Comparison of ENCODE assay signal across 15 cellular contexts in genomic region chr5:142466195-142466951, GRCh38.
A peak's percentile ranks its signal among the peaks of the same experiment; 100 is the strongest.
DNase-seq lines count a peak whose midpoint lies in the region; ATAC-seq, FAIRE-seq and TF ChIP-seq lines count a peak whose summit lies in the region.
"Had no signal": no experiment of that assay in that cellular context is flagged by ENCODE, and none has a peak within 500 bp of the region (broad histone marks: within the 10 kb centered on the region; RNA-seq: fewer than 3 reads in every experiment).

No MANE protein-coding gene starts in this region.

- H3K9ac ChIP-seq in IMR-90 (ENCODE audit: low read depth, low read length) (no peak overlapping the region), K562 (ENCODE audit: insufficient read depth in 1 of 2, low read depth in 2 of 2, low read length in 2 of 2) (no peak overlapping the region), mesendoderm (ENCODE audit: low read length) (no peak overlapping the region)

- H2BK5ac ChIP-seq in IMR-90 (ENCODE audit: low read depth, low read length, poor library complexity, severe bottlenecking) (peak overlapping the region; percentile 68), mesendoderm (ENCODE audit: low read length) (no peak overlapping the region)

- H2BK120ac ChIP-seq in IMR-90 (ENCODE audit: low read depth, low read length) (peak overlapping the region; percentile 84), mesendoderm (ENCODE audit: low read depth, low read length) (no peak overlapping the region)

- H3K4ac ChIP-seq in IMR-90 (ENCODE audit: low read depth, low read length) = peak overlapping the region; percentile 96
- no peak overlapping the region for H3K4ac ChIP-seq in mesendoderm (ENCODE audit: low read depth, low read length)

- POLR2A ChIA-PET in IMR-90 (lab: Charles Lee; ENCODE audit: unreplicated experiment) = no interaction called here
- POLR2A ChIA-PET in K562 (lab: Yijun Ruan, JAX) = interaction anchor here (0.6 to 0.8 kb wide), 3 partner anchors 11 to 27 kb away, joined by 3 to 4 read pairs (median 4); no protein-coding TSS in a partner anchor

- H4K91ac ChIP-seq in IMR-90 (ENCODE audit: insufficient read depth, low read depth, low read length) = peak overlapping the region; percentile 80

- peaks cover 29% of the 10 kb centered on the region for H3K9me1 ChIP-seq in IMR-90 (ENCODE audit: insufficient read depth, low read length)
- H3K9me1 ChIP-seq in K562 (ENCODE audit: control insufficient read depth, insufficient read depth, low read length) = no peaks in the 10 kb centered on the region

- H4K8ac ChIP-seq in IMR-90 (ENCODE audit: low read depth in 2 of 2, low read length in 2 of 2) (peak overlapping the region; percentile 73), mesendoderm (ENCODE audit: low read depth, low read length) (no peak overlapping the region)

- H3K27me3 ChIP-seq in IMR-90 (ENCODE audit: control insufficient read depth, insufficient read depth, low read length) (no peaks in the 10 kb centered on the region), K562 (ENCODE audit: control insufficient read depth in 2 of 2, insufficient read depth in 2 of 2, low read length in 2 of 2) (no peaks in the 10 kb centered on the region), mesendoderm (ENCODE audit: insufficient read depth, low read length, poor library complexity) (no peaks in the 10 kb centered on the region)
- H3K27me3 ChIP-seq: thyroid gland had no signal

- H3K56ac ChIP-seq in IMR-90 (ENCODE audit: extremely low read depth, insufficient read depth, low read length) = peak overlapping the region; percentile 27
- peak overlapping the region; percentile 52 for H3K56ac ChIP-seq in mesendoderm (ENCODE audit: low read length)

- BruUV-seq in IMR-90 (replicated peaks; lab: Mats Ljungman, UMichigan) (no TSS peak), K562 (replicated peaks; lab: Mats Ljungman, UMichigan) (no TSS peak)

- H2AFZ ChIP-seq in IMR-90 (replicated peaks; ENCODE audit: low read length, poor library complexity) = peak overlapping the region; percentile 74
- peak overlapping the region; percentile 74 for H2AFZ ChIP-seq in K562 (ENCODE audit: low read depth, low read length)

- intact Hi-C loops in IMR-90 (cut with micrococcal nuclease) (no loop called here), K562 (cut with micrococcal nuclease) (no loop called here)

- ATAC-seq in IMR-90 (ENCODE audit: low read depth) = peak; percentile 78
- peak; percentile 64 for ATAC-seq in K562
- no peak for ATAC-seq in GM19463 (IDR thresholded peaks at IDR 0.05; ENCODE audit: unreplicated experiment)
- ATAC-seq: right cardiac atrium had no signal

- TF ChIP-seq POLR2A in IMR-90 (IDR thresholded peaks at IDR 0.05; ENCODE audit: low read depth, low read length) (no peak), K562 (conservative IDR thresholded peaks at IDR 0.05) (no peak)

- peak overlapping the region; percentile 94 for H2BK20ac ChIP-seq in IMR-90 (ENCODE audit: low read depth, low read length)

- dilution Hi-C loops in IMR-90 (cut with HindIII; ENCODE audit: low sequenced_read_pairs, unreplicated experiment) = no loop called here

- peak overlapping the region; percentile 43 for H3K27ac ChIP-seq in IMR-90 (ENCODE audit: insufficient read depth, low read length)
- peak overlapping the region; percentile 16; the same call in 1 of the 3 replicates for H3K27ac ChIP-seq in K562 (ENCODE audit: extremely low read depth, low read depth, low read length)
- no peak overlapping the region for H3K27ac ChIP-seq in mesendoderm (ENCODE audit: low read depth, low read length)
- H3K27ac ChIP-seq: thyroid gland had no signal

- DNase-seq in EH (ENCODE audit: low read depth) = peak; percentile 49
- peak; percentile 74 for DNase-seq in IMR-90
- peak in 2 of 4 experiments; percentile 40 to 44 for DNase-seq in K562 (ENCODE audit: extremely low read depth in 1 of 4, low spot score in 3 of 4)
- no peak for DNase-seq in mesendoderm
- DNase-seq in NCI-H510A (lab: John Stamatoyannopoulos, UW) = no peak
- no peak for DNase-seq in NCI-H345 (lab: John Stamatoyannopoulos, UW)
- DNase-seq in UCSD-AML1 (lab: John Stamatoyannopoulos, UW; ENCODE audit: unreplicated experiment) = no peak
- DNase-seq: activated T-cell treated with anti-CD3 and anti-CD28 coated beads, Interleukin-2, amount 50 U/mL, for 4 hours; Caco-2; Kasumi-1; right cardiac atrium; SHP77; thyroid gland had no signal

- in situ Hi-C loops in IMR-90 (cut with MboI; ENCODE audit: low sequenced_read_pairs) = no loop called here
- in situ Hi-C loops in K562 (cut with MboI) = no loop called here

- TF ChIP-seq CTCF in IMR-90 (conservative IDR thresholded peaks at IDR 0.05; ENCODE audit: low read depth, low read length) = no peak
- no peak for TF ChIP-seq CTCF in K562 (IDR thresholded peaks at IDR 0.05 in 2 of 3, conservative IDR thresholded peaks at IDR 0.05 in 1 of 3; ENCODE audit: insufficient read depth in 2 of 3, low read depth in 1 of 3, low read length in 3 of 3)

- WGBS in IMR-90 (ENCODE audit: extremely low coverage in 2 of 2, insufficient read length in 1 of 2), 2 experiments = 10% methylated on average over 2 of the region's 7 CpGs; no CpG with 5 or more reads in 1 of the 2 experiments
- 18% methylated on average over 7 of the region's 7 CpGs for WGBS in K562 (ENCODE audit: insufficient coverage, low coverage, missing lambda C conversion rate)
- WGBS in mesendoderm (ENCODE audit: extremely low coverage, insufficient coverage, low lambda C conversion rate) = no CpG with 5 or more reads among the region's 7 CpGs

- H3K4me2 ChIP-seq in IMR-90 (ENCODE audit: low read depth, low read length) (peak overlapping the region; percentile 44), K562 (ENCODE audit: insufficient read depth, low read length) (0 out of 2 replicates have a peak overlapping the region, but pooled peaks have one; percentile 24), mesendoderm (ENCODE audit: low read length) (no peak overlapping the region)

- TF ChIP-seq RAD21 in IMR-90 (IDR thresholded peaks at IDR 0.05; ENCODE audit: low read length) (no peak), K562 (CRISPR knock-in tag; conservative IDR thresholded peaks at IDR 0.05 in 1 of 2, IDR thresholded peaks at IDR 0.05 in 1 of 2) (0 out of 4 replicates have a peak, but pooled peaks of 1 of the 2 experiments have one; percentile 15)

- H2AK5ac ChIP-seq in IMR-90 (ENCODE audit: low read depth, low read length) (peak overlapping the region; percentile 85), mesendoderm (ENCODE audit: low read length) (no peak overlapping the region)

- H3K9me3 ChIP-seq in IMR-90 (ENCODE audit: control insufficient read depth, insufficient read depth, low read length) = no peaks in the 10 kb centered on the region
- no peaks in the 10 kb centered on the region for H3K9me3 ChIP-seq in K562 (replicated peaks; ENCODE audit: control insufficient read depth, insufficient read depth, low read depth, low read length)
- H3K9me3 ChIP-seq: Caco-2, thyroid gland had no signal

- peak; percentile 48 for FAIRE-seq in K562 (lab: Jason Lieb, UNC)
- FAIRE-seq: GM19239 had no signal

- H4K20me1 ChIP-seq in IMR-90 (ENCODE audit: insufficient read depth, low read length) = no peaks in the 10 kb centered on the region
- no peaks in the 10 kb centered on the region for H4K20me1 ChIP-seq in K562 (replicated peaks; ENCODE audit: control insufficient read depth, insufficient read depth, low read length)

- no peaks in the 10 kb centered on the region for H3K36me3 ChIP-seq in IMR-90 (ENCODE audit: control insufficient read depth, insufficient read depth, low read length)
- no peaks in the 10 kb centered on the region for H3K36me3 ChIP-seq in K562 (ENCODE audit: control insufficient read depth, insufficient read depth, low read length)
- H3K36me3 ChIP-seq in mesendoderm (ENCODE audit: control insufficient read depth, insufficient read depth, low read length) = no peaks in the 10 kb centered on the region
- H3K36me3 ChIP-seq: thyroid gland had no signal

- no peaks in the 10 kb centered on the region for H3K79me2 ChIP-seq in K562 (ENCODE audit: control insufficient read depth, insufficient read depth, low read length)
- no peaks in the 10 kb centered on the region for H3K79me2 ChIP-seq in mesendoderm (ENCODE audit: control insufficient read depth, insufficient read depth, low read length)

- H3K79me1 ChIP-seq in IMR-90 (ENCODE audit: low read depth in 1 of 2, low read length in 2 of 2) = peaks cover 0 to 15% of the 10 kb centered on the region in 2 experiments; a peak in 2 of 4 replicates
- no peaks in the 10 kb centered on the region for H3K79me1 ChIP-seq in mesendoderm (ENCODE audit: low read length)

- H2BK15ac ChIP-seq in IMR-90 (ENCODE audit: low read depth, low read length) = peak overlapping the region; percentile 77; the same call in 2 of the 3 replicates
- H2BK15ac ChIP-seq in mesendoderm (replicated peaks; ENCODE audit: low read depth) = peak overlapping the region; percentile 3

- TF ChIP-seq EP300 in K562 (IDR thresholded peaks at IDR 0.05; ENCODE audit: low read length) = no peak

- CTCF ChIA-PET in IMR-90 (lab: Yijun Ruan, JAX) (interaction anchor here (0.6 to 1.1 kb wide), 2 partner anchors 28 to 145 kb away, joined by 4 to 6 read pairs; no protein-coding TSS in a partner anchor), K562 (lab: Yijun Ruan, JAX; ENCODE audit: low intra/inter-chr PET ratio) (no interaction called here)

- peaks cover 15% of the 10 kb centered on the region for H3K4me1 ChIP-seq in IMR-90 (ENCODE audit: control insufficient read depth, insufficient read depth, low read length)
- H3K4me1 ChIP-seq in K562 (replicated peaks in 1 of 2; ENCODE audit: control insufficient read depth in 2 of 2, insufficient read depth in 2 of 2, low read length in 2 of 2) = peaks cover 0 to 18% of the 10 kb centered on the region in 2 experiments; a peak in 4 of 5 replicates
- H3K4me1 ChIP-seq in mesendoderm (ENCODE audit: control insufficient read depth, low read depth, low read length) = no peaks in the 10 kb centered on the region
- H3K4me1 ChIP-seq: Caco-2, thyroid gland had no signal

- H2AK9ac ChIP-seq in IMR-90 (replicated peaks; ENCODE audit: low read depth, low read length, poor library complexity) = peak overlapping the region; percentile 13

- H3K18ac ChIP-seq in IMR-90 (ENCODE audit: low read depth, low read length) = peak overlapping the region; percentile 26
- peak overlapping the region; percentile 9 for H3K18ac ChIP-seq in mesendoderm (ENCODE audit: low read length)

- H3K14ac ChIP-seq in IMR-90 (replicated peaks; ENCODE audit: low read depth, low read length) = peak overlapping the region; percentile 94

- H3K4me3 ChIP-seq in IMR-90 (ENCODE audit: insufficient read depth, low read depth, low read length) (no peak overlapping the region), K562 (no peak overlapping the region), mesendoderm (ENCODE audit: low read length) (no peak overlapping the region)
- H3K4me3 ChIP-seq: thyroid gland had no signal

- H3K23ac ChIP-seq in IMR-90 (ENCODE audit: low read depth, low read length) (peak overlapping the region; percentile 44), mesendoderm (ENCODE audit: low read length) (no peak overlapping the region)

- peak overlapping the region; percentile 55 for H4K5ac ChIP-seq in IMR-90 (ENCODE audit: low read depth, low read length)
- H4K5ac ChIP-seq in mesendoderm (ENCODE audit: low read length) = no peak overlapping the region

TF ChIP-seq in IMR-90, 13 proteins besides CTCF, POLR2A, EP300 and RAD21 (continues in another document):
- no peak for TF ChIP-seq NFE2L2 (IDR thresholded peaks at IDR 0.05; ENCODE audit: low read depth, low read length)

TF ChIP-seq in K562, 482 proteins besides CTCF, POLR2A, EP300 and RAD21 (continues in another document):
- no peak for TF ChIP-seq STAG1 (CRISPR knock-in tag; IDR thresholded peaks at IDR 0.05; ENCODE audit: borderline replicate concordance)

Comparison
In these comparisons a context has a peak if more than half of its experiments do, and no peak if none do; other contexts are left out.
1. DNase-seq: peak in EH (single experiment) and IMR-90 (single experiment); none in mesendoderm (single experiment), NCI-H510A (single experiment), NCI-H345 (single experiment) and UCSD-AML1 (single experiment).